ENCODE assay signal across 11 cellular contexts in the genomic region with DNA sequence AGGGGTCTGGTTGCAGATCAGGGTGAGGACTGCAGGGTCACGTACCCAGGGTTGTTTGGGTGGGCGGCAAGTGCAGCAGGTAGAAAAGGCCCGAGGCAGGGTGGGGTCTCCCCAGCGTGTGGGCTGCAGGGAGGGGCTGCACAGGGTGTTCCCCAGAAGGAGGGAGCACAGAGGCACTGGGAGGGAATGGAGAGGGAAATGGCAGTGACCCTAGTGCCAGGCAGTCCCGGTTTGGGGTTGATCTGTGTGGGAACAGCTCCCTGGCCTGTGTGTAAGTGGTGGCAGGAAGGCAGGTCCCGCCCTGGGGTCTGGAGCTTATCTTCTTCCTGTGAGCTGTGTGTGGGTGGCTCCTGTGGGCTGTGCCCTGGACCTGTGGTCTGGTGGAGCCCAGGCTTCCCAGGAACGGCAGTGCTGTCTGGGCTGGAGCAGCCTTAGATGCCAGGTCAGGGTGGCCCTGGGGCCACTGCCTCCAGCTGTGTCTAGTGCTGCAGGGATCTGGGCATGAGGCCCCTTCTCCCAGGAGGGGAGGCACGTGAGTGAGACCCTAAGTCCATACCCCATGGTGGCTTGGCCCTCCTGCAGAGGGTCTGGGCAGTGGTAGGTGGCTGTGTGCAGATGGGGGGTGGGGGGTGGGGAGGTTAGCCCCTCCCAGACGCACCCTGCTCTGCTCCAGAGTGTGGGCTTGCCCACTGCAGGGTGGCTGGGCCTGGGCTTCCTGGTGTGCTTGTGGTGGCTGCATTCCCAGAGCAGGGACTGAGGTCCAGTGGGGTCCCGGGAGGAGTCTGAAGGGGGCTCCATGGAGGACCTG.
DNase-seq lines count a peak whose midpoint lies in the region; ATAC-seq lines count a peak whose summit lies in the region.
"Had no signal": no experiment of that assay in that cellular context is flagged by ENCODE, and none has a peak within 500 bp of the region (broad histone marks: within the 10 kb centered on the region; RNA-seq: fewer than 3 reads in every experiment).

No MANE protein-coding gene starts in this region.

- ATAC-seq in Right ventricle myocardium superior (ENCODE audit: poor library complexity) (no peak), sciatic nerve (no peak)
- ATAC-seq: naive thymus-derived CD8-positive, alpha-beta T cell had no signal

- DNase-seq in activated CD4-positive, CD25-positive, alpha-beta regulatory T cell treated with anti-CD3 and anti-CD28 coated beads, Interleukin-2, amount 50 U/mL, for 72 hours = peak; percentile 22
- no peak for DNase-seq in activated CD4-positive, CD25-positive, alpha-beta regulatory T cell (lab: John Stamatoyannopoulos, UW)
- DNase-seq in SW480 (ENCODE audit: low spot score) = peak; percentile 44
- DNase-seq in Right ventricle myocardium superior = peak; percentile 13
- peak; percentile 34 for DNase-seq in sciatic nerve (ENCODE audit: low spot score)
- DNase-seq in DMS79 treated with DMSO at 0.1 percent for 48 hours (lab: John Stamatoyannopoulos, UW) = no peak
- DNase-seq in NCI-H1092 (lab: John Stamatoyannopoulos, UW) = no peak
- DNase-seq in RPMI8226 = no peak
- DNase-seq: activated CD4-positive, alpha-beta T cell treated with anti-CD3 and anti-CD28 coated beads, Interleukin-2, amount 50 U/mL, for 4 hours; amygdala had no signal

- intact Hi-C loops in Right ventricle myocardium superior (cut with DNase I) (no loop called here), sciatic nerve (cut with DNase I) (no loop called here)

Comparison
In these comparisons a context has a peak if more than half of its experiments do, and no peak if none do; other contexts are left out.
1. DNase-seq: peak in activated CD4-positive, CD25-positive, alpha-beta regulatory T cell treated with anti-CD3 and anti-CD28 coated beads, Interleukin-2, amount 50 U/mL, for 72 hours (single experiment), SW480 (single experiment), Right ventricle myocardium superior (single experiment) and sciatic nerve (single experiment); none in activated CD4-positive, CD25-positive, alpha-beta regulatory T cell (0 of 4), DMS79 treated with DMSO at 0.1 percent for 48 hours (single experiment), NCI-H1092 (single experiment) and RPMI8226 (single experiment).